8 cellular contexts compared by ENCODE assay signal in genomic region chr14:65103150-65103760, GRCh38. TPM values are rescaled to one million over a fixed set of nuclear protein-coding genes. Genes with fewer than 3 reads are reported as not detected.
DNase-seq lines count a peak whose midpoint lies in the region; ATAC-seq and TF ChIP-seq lines count a peak whose summit lies in the region.

No MANE protein-coding gene starts in this region.

- 11 to 25% methylated on average over 11 to 22 of the region's 22 CpGs for WGBS in thyroid gland, 2 donors

- TF ChIP-seq POLR2A in thyroid gland (IDR thresholded peaks at IDR 0.05) = no peak

- H3K9me3 ChIP-seq in left lung = no peaks in the 10 kb centered on the region
- H3K9me3 ChIP-seq in thyroid gland = no peaks in the 10 kb centered on the region

- H3K4me3 ChIP-seq in ACC112 (ENCODE audit: low read depth, low read length) (peak overlapping the region; percentile 82), GM12864 (ENCODE audit: low read depth, low read length) (peak overlapping the region; percentile 66), left lung (peak overlapping the region; percentile 72 to 97), thyroid gland (replicated peaks in 1 of 3) (peak overlapping the region; percentile 31 to 73 (median 49))

- no peaks in the 10 kb centered on the region for H3K9me3 Mint-ChIP-seq in activated naive CD8-positive, alpha-beta T cell treated with anti-CD3 and anti-CD28 coated beads, Interleukin-2, amount 10 ng/mL, durations not matched to agents 7 days and 5 days

- H3K27me3 ChIP-seq in ACC112 (ENCODE audit: insufficient read depth, low read length) (no peaks in the 10 kb centered on the region), left lung (no peaks in the 10 kb centered on the region), thyroid gland (no peaks in the 10 kb centered on the region)

- TF ChIP-seq CTCF in GM12864 (IDR thresholded peaks at IDR 0.05; ENCODE audit: low read depth, low read length, missing control alignments) = peak; percentile 31
- TF ChIP-seq CTCF in left lung (IDR thresholded peaks at IDR 0.05) = no peak
- no peak for TF ChIP-seq CTCF in thyroid gland (IDR thresholded peaks at IDR 0.05)

- peak overlapping the region; percentile 90 for H2AFZ ChIP-seq in ACC112 (ENCODE audit: low read length, unreplicated experiment)

- H3K27ac ChIP-seq in ACC112 (ENCODE audit: low read depth, low read length) (peak overlapping the region; percentile 38; the same call in 1 of the 2 replicates), left lung (peak overlapping the region; percentile 26 to 98), thyroid gland (peak overlapping the region in 1 of 3 donors; percentile 24)

- DNase-seq in GM12864 (ENCODE audit: low read depth) (no peak), NCI-H345 (lab: John Stamatoyannopoulos, UW) (peak; percentile 68), left lung (peak in 1 of 2 donors; percentile 71), thyroid gland (peak in 1 of 2 donors; percentile 16)
- no peak for DNase-seq in activated naive CD8-positive, alpha-beta T cell treated with anti-CD3 and anti-CD28 coated beads, Interleukin-2, amount 10 ng/mL, durations not matched to agents 7 days and 5 days

- no peaks in the 10 kb centered on the region for H3K36me3 ChIP-seq in ACC112 (ENCODE audit: insufficient read depth, low read length)
- H3K36me3 ChIP-seq in left lung = peaks cover 0 to 7% of the 10 kb centered on the region in 2 donors
- H3K36me3 ChIP-seq in thyroid gland = no peaks in the 10 kb centered on the region

- H3K4me1 ChIP-seq in ACC112 (ENCODE audit: control insufficient read depth, insufficient read depth, low read length, unreplicated experiment) (peaks cover 21% of the 10 kb centered on the region), left lung (peaks cover 15 to 36% of the 10 kb centered on the region in 2 donors), thyroid gland (peaks cover 20 to 21% of the 10 kb centered on the region in 2 donors)

- H3K27ac Mint-ChIP-seq in activated naive CD8-positive, alpha-beta T cell treated with anti-CD3 and anti-CD28 coated beads, Interleukin-2, amount 10 ng/mL, durations not matched to agents 7 days and 5 days = peak overlapping the region; percentile 53

- peak overlapping the region; percentile 93 for H3K4me3 Mint-ChIP-seq in activated naive CD8-positive, alpha-beta T cell treated with anti-CD3 and anti-CD28 coated beads, Interleukin-2, amount 10 ng/mL, durations not matched to agents 7 days and 5 days

- H3K79me2 ChIP-seq in ACC112 (ENCODE audit: control insufficient read depth, insufficient read depth, low read length, unreplicated experiment) = peaks cover 36% of the 10 kb centered on the region

- POLR2A ChIA-PET in activated naive CD8-positive, alpha-beta T cell treated with anti-CD3 and anti-CD28 coated beads, Interleukin-2, amount 10 ng/mL, durations not matched to agents 7 days and 5 days (lab: Charles Lee) = interaction anchor here (0.7 to 1.1 kb wide), 3 partner anchors 10 to 211 kb away, joined by 3 to 4 read pairs (median 4); no protein-coding TSS in a partner anchor

- no peak for ATAC-seq in activated naive CD8-positive, alpha-beta T cell treated with anti-CD3 and anti-CD28 coated beads, Interleukin-2, amount 10 ng/mL, durations not matched to agents 7 days and 5 days (ENCODE audit: low read depth)
- peak; percentile 3 for ATAC-seq in left lung
- ATAC-seq in GM21737 (IDR thresholded peaks at IDR 0.05; ENCODE audit: unreplicated experiment) = no peak
- no peak for ATAC-seq in HG03175 (IDR thresholded peaks at IDR 0.05; ENCODE audit: unreplicated experiment)

- intact Hi-C loops in left lung (cut with DNase I) = no loop called here
- intact Hi-C loops in thyroid gland (cut with DNase I) = no loop called here

- peaks cover 34% of the 10 kb centered on the region for H3K4me1 Mint-ChIP-seq in activated naive CD8-positive, alpha-beta T cell treated with anti-CD3 and anti-CD28 coated beads, Interleukin-2, amount 10 ng/mL, durations not matched to agents 7 days and 5 days

- H3K27me3 Mint-ChIP-seq in activated naive CD8-positive, alpha-beta T cell treated with anti-CD3 and anti-CD28 coated beads, Interleukin-2, amount 10 ng/mL, durations not matched to agents 7 days and 5 days = no peaks in the 10 kb centered on the region

- H3K36me3 Mint-ChIP-seq in activated naive CD8-positive, alpha-beta T cell treated with anti-CD3 and anti-CD28 coated beads, Interleukin-2, amount 10 ng/mL, durations not matched to agents 7 days and 5 days = peaks cover 15% of the 10 kb centered on the region

RNA-seq across cellular contexts. Expression of gene MAX, which starts 0.9 kb away (rescaled TPM):
- total RNA-seq in activated naive CD8-positive, alpha-beta T cell treated with anti-CD3 and anti-CD28 coated beads, Interleukin-2, amount 10 ng/mL, durations not matched to agents 7 days and 5 days = 100 to 1,000 TPM; 150 to 155 TPM
- total RNA-seq in left lung = 10 to 100 TPM; 87.2 to 96.5 TPM
- total RNA-seq in thyroid gland = 10 to 100 TPM; 56.7 to 71.4 (median 63.3) TPM
